2 cellular contexts compared by ENCODE assay signal in the genomic region with DNA sequence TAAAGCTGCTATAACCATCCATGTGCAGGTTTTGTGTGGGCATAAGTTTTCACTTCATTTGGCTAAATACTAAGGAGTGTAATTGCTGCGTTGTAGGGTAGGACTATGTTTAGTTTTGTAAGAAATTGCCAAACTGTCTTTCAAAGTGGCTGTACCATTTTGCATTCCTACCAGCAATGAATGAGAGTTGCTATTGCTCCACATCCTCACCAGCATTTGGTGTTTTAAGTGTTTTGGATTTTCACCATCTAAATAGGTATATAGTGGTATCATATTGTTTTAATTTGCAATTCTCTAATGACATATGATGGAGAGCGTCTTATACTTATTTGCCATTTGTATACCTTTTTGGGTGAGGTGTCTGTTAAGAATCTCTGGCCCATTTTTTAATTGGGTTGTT.
TF ChIP-seq lines count a peak whose summit lies in the region.

No MANE protein-coding gene starts in this region.

TF ChIP-seq in IMR-90, 13 proteins besides CTCF, POLR2A, EP300 and RAD21:
- TF ChIP-seq, protein P1, sequence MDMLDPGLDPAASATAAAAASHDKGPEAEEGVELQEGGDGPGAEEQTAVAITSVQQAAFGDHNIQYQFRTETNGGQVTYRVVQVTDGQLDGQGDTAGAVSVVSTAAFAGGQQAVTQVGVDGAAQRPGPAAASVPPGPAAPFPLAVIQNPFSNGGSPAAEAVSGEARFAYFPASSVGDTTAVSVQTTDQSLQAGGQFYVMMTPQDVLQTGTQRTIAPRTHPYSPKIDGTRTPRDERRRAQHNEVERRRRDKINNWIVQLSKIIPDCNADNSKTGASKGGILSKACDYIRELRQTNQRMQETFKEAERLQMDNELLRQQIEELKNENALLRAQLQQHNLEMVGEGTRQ (IDR thresholded peaks at IDR 0.05; ENCODE audit: low read depth, low read length), result no peak
- TF ChIP-seq BHLHE40 (IDR thresholded peaks at IDR 0.05; ENCODE audit: low read depth, low read length) (no peak), MAFK (IDR thresholded peaks at IDR 0.05; ENCODE audit: low read depth, low read length) (no peak), SMC3 (IDR thresholded peaks at IDR 0.05; ENCODE audit: low read depth, low read length) (no peak), RFX5 (IDR thresholded peaks at IDR 0.05; ENCODE audit: low read depth, low read length) (no peak), MXI1 (IDR thresholded peaks at IDR 0.05; ENCODE audit: borderline replicate concordance, low read depth, low read length) (no peak), CHD1 (IDR thresholded peaks at IDR 0.05; ENCODE audit: low read depth, low read length) (no peak), RCOR1 (IDR thresholded peaks at IDR 0.05; ENCODE audit: insufficient replicate concordance, low read length) (no peak), FOS (IDR thresholded peaks at IDR 0.05; ENCODE audit: low read depth, low read length) (no peak)
- TF ChIP-seq, protein P2, sequence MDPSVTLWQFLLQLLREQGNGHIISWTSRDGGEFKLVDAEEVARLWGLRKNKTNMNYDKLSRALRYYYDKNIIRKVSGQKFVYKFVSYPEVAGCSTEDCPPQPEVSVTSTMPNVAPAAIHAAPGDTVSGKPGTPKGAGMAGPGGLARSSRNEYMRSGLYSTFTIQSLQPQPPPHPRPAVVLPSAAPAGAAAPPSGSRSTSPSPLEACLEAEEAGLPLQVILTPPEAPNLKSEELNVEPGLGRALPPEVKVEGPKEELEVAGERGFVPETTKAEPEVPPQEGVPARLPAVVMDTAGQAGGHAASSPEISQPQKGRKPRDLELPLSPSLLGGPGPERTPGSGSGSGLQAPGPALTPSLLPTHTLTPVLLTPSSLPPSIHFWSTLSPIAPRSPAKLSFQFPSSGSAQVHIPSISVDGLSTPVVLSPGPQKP (IDR thresholded peaks at IDR 0.05; ENCODE audit: borderline replicate concordance, low read depth, low read length), result no peak

TF ChIP-seq in GM12878, 131 proteins besides CTCF, POLR2A, EP300 and RAD21:
- TF ChIP-seq, protein P3, sequence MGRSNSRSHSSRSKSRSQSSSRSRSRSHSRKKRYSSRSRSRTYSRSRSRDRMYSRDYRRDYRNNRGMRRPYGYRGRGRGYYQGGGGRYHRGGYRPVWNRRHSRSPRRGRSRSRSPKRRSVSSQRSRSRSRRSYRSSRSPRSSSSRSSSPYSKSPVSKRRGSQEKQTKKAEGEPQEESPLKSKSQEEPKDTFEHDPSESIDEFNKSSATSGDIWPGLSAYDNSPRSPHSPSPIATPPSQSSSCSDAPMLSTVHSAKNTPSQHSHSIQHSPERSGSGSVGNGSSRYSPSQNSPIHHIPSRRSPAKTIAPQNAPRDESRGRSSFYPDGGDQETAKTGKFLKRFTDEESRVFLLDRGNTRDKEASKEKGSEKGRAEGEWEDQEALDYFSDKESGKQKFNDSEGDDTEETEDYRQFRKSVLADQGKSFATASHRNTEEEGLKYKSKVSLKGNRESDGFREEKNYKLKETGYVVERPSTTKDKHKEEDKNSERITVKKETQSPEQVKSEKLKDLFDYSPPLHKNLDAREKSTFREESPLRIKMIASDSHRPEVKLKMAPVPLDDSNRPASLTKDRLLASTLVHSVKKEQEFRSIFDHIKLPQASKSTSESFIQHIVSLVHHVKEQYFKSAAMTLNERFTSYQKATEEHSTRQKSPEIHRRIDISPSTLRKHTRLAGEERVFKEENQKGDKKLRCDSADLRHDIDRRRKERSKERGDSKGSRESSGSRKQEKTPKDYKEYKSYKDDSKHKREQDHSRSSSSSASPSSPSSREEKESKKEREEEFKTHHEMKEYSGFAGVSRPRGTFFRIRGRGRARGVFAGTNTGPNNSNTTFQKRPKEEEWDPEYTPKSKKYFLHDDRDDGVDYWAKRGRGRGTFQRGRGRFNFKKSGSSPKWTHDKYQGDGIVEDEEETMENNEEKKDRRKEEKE (IDR thresholded peaks at IDR 0.05), result no peak
- TF ChIP-seq, protein P4, sequence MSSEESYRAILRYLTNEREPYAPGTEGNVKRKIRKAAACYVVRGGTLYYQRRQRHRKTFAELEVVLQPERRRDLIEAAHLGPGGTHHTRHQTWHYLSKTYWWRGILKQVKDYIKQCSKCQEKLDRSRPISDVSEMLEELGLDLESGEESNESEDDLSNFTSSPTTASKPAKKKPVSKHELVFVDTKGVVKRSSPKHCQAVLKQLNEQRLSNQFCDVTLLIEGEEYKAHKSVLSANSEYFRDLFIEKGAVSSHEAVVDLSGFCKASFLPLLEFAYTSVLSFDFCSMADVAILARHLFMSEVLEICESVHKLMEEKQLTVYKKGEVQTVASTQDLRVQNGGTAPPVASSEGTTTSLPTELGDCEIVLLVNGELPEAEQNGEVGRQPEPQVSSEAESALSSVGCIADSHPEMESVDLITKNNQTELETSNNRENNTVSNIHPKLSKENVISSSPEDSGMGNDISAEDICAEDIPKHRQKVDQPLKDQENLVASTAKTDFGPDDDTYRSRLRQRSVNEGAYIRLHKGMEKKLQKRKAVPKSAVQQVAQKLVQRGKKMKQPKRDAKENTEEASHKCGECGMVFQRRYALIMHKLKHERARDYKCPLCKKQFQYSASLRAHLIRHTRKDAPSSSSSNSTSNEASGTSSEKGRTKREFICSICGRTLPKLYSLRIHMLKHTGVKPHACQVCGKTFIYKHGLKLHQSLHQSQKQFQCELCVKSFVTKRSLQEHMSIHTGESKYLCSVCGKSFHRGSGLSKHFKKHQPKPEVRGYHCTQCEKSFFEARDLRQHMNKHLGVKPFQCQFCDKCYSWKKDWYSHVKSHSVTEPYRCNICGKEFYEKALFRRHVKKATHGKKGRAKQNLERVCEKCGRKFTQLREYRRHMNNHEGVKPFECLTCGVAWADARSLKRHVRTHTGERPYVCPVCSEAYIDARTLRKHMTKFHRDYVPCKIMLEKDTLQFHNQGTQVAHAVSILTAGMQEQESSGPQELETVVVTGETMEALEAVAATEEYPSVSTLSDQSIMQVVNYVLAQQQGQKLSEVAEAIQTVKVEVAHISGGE (CRISPR knock-in tag; IDR thresholded peaks at IDR 0.05), result no peak
- TF ChIP-seq SREBF2 (IDR thresholded peaks at IDR 0.05; ENCODE audit: low read length) (no peak), POLR2AphosphoS5 (IDR thresholded peaks at IDR 0.05; ENCODE audit: low read length) (no peak), ESRRA (IDR thresholded peaks at IDR 0.05; ENCODE audit: low read length) (no peak), NFYA (IDR thresholded peaks at IDR 0.05; ENCODE audit: borderline replicate concordance, low read depth, low read length) (no peak), BHLHE40 (IDR thresholded peaks at IDR 0.05; ENCODE audit: borderline replicate concordance in 1 of 2, low read depth in 2 of 2, low read length in 1 of 2) (no peak), HDAC2 (IDR thresholded peaks at IDR 0.05) (no peak), ZBED1 (IDR thresholded peaks at IDR 0.05; ENCODE audit: borderline replicate concordance) (no peak), NR2F1 (conservative IDR thresholded peaks at IDR 0.05) (no peak), FOXM1 (IDR thresholded peaks at IDR 0.05; ENCODE audit: low read depth, low read length) (no peak), YY1 (IDR thresholded peaks at IDR 0.05; ENCODE audit: low read depth, low read length) (no peak), CBFB (IDR thresholded peaks at IDR 0.05; ENCODE audit: low read depth) (no peak), KLF5 (IDR thresholded peaks at IDR 0.05; ENCODE audit: partially characterized antibody) (no peak), ZNF24 (IDR thresholded peaks at IDR 0.05) (no peak), ZNF217 (IDR thresholded peaks at IDR 0.05) (no peak)
- TF ChIP-seq, protein P5, sequence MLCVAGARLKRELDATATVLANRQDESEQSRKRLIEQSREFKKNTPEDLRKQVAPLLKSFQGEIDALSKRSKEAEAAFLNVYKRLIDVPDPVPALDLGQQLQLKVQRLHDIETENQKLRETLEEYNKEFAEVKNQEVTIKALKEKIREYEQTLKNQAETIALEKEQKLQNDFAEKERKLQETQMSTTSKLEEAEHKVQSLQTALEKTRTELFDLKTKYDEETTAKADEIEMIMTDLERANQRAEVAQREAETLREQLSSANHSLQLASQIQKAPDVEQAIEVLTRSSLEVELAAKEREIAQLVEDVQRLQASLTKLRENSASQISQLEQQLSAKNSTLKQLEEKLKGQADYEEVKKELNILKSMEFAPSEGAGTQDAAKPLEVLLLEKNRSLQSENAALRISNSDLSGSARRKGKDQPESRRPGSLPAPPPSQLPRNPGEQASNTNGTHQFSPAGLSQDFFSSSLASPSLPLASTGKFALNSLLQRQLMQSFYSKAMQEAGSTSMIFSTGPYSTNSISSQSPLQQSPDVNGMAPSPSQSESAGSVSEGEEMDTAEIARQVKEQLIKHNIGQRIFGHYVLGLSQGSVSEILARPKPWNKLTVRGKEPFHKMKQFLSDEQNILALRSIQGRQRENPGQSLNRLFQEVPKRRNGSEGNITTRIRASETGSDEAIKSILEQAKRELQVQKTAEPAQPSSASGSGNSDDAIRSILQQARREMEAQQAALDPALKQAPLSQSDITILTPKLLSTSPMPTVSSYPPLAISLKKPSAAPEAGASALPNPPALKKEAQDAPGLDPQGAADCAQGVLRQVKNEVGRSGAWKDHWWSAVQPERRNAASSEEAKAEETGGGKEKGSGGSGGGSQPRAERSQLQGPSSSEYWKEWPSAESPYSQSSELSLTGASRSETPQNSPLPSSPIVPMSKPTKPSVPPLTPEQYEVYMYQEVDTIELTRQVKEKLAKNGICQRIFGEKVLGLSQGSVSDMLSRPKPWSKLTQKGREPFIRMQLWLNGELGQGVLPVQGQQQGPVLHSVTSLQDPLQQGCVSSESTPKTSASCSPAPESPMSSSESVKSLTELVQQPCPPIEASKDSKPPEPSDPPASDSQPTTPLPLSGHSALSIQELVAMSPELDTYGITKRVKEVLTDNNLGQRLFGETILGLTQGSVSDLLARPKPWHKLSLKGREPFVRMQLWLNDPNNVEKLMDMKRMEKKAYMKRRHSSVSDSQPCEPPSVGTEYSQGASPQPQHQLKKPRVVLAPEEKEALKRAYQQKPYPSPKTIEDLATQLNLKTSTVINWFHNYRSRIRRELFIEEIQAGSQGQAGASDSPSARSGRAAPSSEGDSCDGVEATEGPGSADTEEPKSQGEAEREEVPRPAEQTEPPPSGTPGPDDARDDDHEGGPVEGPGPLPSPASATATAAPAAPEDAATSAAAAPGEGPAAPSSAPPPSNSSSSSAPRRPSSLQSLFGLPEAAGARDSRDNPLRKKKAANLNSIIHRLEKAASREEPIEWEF (IDR thresholded peaks at IDR 0.05; ENCODE audit: insufficient replicate concordance, low read depth, low read length), result no peak
- TF ChIP-seq, protein P6, sequence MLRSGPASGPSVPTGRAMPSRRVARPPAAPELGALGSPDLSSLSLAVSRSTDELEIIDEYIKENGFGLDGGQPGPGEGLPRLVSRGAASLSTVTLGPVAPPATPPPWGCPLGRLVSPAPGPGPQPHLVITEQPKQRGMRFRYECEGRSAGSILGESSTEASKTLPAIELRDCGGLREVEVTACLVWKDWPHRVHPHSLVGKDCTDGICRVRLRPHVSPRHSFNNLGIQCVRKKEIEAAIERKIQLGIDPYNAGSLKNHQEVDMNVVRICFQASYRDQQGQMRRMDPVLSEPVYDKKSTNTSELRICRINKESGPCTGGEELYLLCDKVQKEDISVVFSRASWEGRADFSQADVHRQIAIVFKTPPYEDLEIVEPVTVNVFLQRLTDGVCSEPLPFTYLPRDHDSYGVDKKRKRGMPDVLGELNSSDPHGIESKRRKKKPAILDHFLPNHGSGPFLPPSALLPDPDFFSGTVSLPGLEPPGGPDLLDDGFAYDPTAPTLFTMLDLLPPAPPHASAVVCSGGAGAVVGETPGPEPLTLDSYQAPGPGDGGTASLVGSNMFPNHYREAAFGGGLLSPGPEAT (IDR thresholded peaks at IDR 0.05; ENCODE audit: low read depth), result no peak
- TF ChIP-seq, protein P7, sequence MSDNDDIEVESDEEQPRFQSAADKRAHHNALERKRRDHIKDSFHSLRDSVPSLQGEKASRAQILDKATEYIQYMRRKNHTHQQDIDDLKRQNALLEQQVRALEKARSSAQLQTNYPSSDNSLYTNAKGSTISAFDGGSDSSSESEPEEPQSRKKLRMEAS (IDR thresholded peaks at IDR 0.05; ENCODE audit: low read depth, low read length), result no peak
